ENCODE assay signal across 25 cellular contexts in the genomic region with DNA sequence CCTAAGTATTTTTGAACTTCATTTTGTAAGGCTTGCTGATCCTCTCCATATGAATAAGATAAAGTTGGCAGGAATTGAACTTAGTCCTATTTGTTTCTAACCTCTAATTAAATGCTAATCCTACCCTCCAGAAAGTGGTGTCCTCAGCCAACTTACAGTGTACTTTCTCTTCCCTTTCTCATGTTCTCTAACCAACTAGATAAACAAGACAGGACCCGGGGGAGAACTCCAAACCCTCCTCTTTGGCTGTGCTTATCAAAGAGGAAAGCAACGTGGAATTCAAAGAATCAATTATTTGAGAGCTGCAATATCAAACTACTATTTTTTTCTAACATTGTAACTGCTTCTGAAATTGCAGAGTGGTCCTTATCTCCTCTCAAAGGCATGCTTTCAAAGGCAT. TPM values are rescaled to one million over a fixed set of nuclear protein-coding genes. Genes with fewer than 3 reads are reported as not detected.
DNase-seq lines count a peak whose midpoint lies in the region; ATAC-seq lines count a peak whose summit lies in the region.
"Had no signal": no experiment of that assay in that cellular context is flagged by ENCODE, and none has a peak within 500 bp of the region (broad histone marks: within the 10 kb centered on the region; RNA-seq: fewer than 3 reads in every experiment).

No MANE protein-coding gene starts in this region.

- no peaks in the 10 kb centered on the region for H3K36me3 Mint-ChIP-seq in activated CD4-positive, alpha-beta T cell treated with anti-CD3 and anti-CD28 coated beads for 36 hours (ENCODE audit: low read depth)
- H3K36me3 Mint-ChIP-seq: CD14-positive monocyte had no signal

- no peaks in the 10 kb centered on the region for H3K9me3 Mint-ChIP-seq in activated CD4-positive, alpha-beta T cell treated with anti-CD3 and anti-CD28 coated beads for 36 hours (ENCODE audit: low read depth)

- no peak overlapping the region for H3K27ac Mint-ChIP-seq in activated CD4-positive, alpha-beta T cell treated with anti-CD3 and anti-CD28 coated beads for 36 hours
- H3K27ac Mint-ChIP-seq: CD14-positive monocyte had no signal

- intact Hi-C loops in activated CD4-positive, alpha-beta T cell treated with anti-CD3 and anti-CD28 coated beads for 36 hours (cut with DNase I, micrococcal nuclease) = no loop called here
- intact Hi-C loops in head of caudate nucleus (cut with DNase I) = no loop called here

- H3K27me3 Mint-ChIP-seq in activated CD4-positive, alpha-beta T cell treated with anti-CD3 and anti-CD28 coated beads for 36 hours = peaks cover 8% of the 10 kb centered on the region

- no peaks in the 10 kb centered on the region for H3K4me1 Mint-ChIP-seq in activated CD4-positive, alpha-beta T cell treated with anti-CD3 and anti-CD28 coated beads for 36 hours
- H3K4me1 Mint-ChIP-seq: CD14-positive monocyte had no signal

- no peak for ATAC-seq in activated CD4-positive, alpha-beta T cell treated with anti-CD3 and anti-CD28 coated beads for 36 hours

- POLR2A ChIA-PET in activated CD4-positive, alpha-beta T cell treated with anti-CD3 and anti-CD28 coated beads for 36 hours (lab: Charles Lee) = no interaction called here

- peak; percentile 30 for DNase-seq in NCI-H1092 treated with DMSO at 0.1 percent for 48 hours (lab: John Stamatoyannopoulos, UW)
- no peak for DNase-seq in NCI-H1092 (lab: John Stamatoyannopoulos, UW)
- DNase-seq in DMS79 treated with DMSO at 0.1 percent for 48 hours (lab: John Stamatoyannopoulos, UW) = peak; percentile 98
- DNase-seq in NCI-H446 treated with DMSO at 0.1 percent for 48 hours (lab: John Stamatoyannopoulos, UW) = peak; percentile 59
- DNase-seq in astrocyte of the hippocampus (ENCODE audit: low read depth, low spot score) = peak; percentile 63
- no peak for DNase-seq in activated CD4-positive, alpha-beta T cell treated with anti-CD3 and anti-CD28 coated beads for 36 hours
- no peak for DNase-seq in globus pallidus (ENCODE audit: low spot score)
- no peak for DNase-seq in head of caudate nucleus
- DNase-seq: ACHN, BE2C, Calu3, GM23248, H7, Karpas-422, NCI-H1105 treated with DMSO at 0.1 percent for 48 hours, NCI-H146, NCI-H1930, NCI-H2171 treated with DMSO at 0.1 percent for 48 hours, NCI-H774, Right ventricle myocardium superior, RPMI8226, T-helper 1 cell had no signal

- H3K4me3 Mint-ChIP-seq in activated CD4-positive, alpha-beta T cell treated with anti-CD3 and anti-CD28 coated beads for 36 hours = no peak overlapping the region
- H3K4me3 Mint-ChIP-seq: CD14-positive monocyte had no signal

- CTCF ChIA-PET in activated CD4-positive, alpha-beta T cell treated with anti-CD3 and anti-CD28 coated beads for 36 hours (lab: Charles Lee) = no interaction called here

RNA-seq across cellular contexts. Expression of gene NRSN1, which starts 56.5 kb away (rescaled TPM):
- not detected for total RNA-seq in activated CD4-positive, alpha-beta T cell treated with anti-CD3 and anti-CD28 coated beads for 36 hours
- total RNA-seq: GM23248, H7, HT-29, Right ventricle myocardium superior, SJSA1 had no signal

Comparison
In these comparisons a context has a peak if more than half of its experiments do, and no peak if none do; other contexts are left out.
1. DNase-seq: peak in NCI-H1092 treated with DMSO at 0.1 percent for 48 hours (single experiment), DMS79 treated with DMSO at 0.1 percent for 48 hours (single experiment), NCI-H446 treated with DMSO at 0.1 percent for 48 hours (single experiment) and astrocyte of the hippocampus (single experiment); none in NCI-H1092 (single experiment), activated CD4-positive, alpha-beta T cell treated with anti-CD3 and anti-CD28 coated beads for 36 hours (single experiment), globus pallidus (single experiment) and head of caudate nucleus (0 of 42).